ENCODE assay signal across 8 cellular contexts in genomic region chr15:65183847-65184159, GRCh38. TPM values are rescaled to one million over a fixed set of nuclear protein-coding genes. Genes with fewer than 3 reads are reported as not detected.
DNase-seq lines count a peak whose midpoint lies in the region; ATAC-seq, FAIRE-seq and TF ChIP-seq lines count a peak whose summit lies in the region.

No MANE protein-coding gene starts in this region.

- H3K4me1 ChIP-seq in H9 (ENCODE audit: insufficient read depth, low read length) = no peaks in the 10 kb centered on the region
- peaks cover 17% of the 10 kb centered on the region for H3K4me1 ChIP-seq in foreskin keratinocyte
- peaks cover 0 to 2% of the 10 kb centered on the region in 2 donors for H3K4me1 ChIP-seq in small intestine (ENCODE audit: control insufficient read depth in 2 of 2, insufficient read depth in 1 of 2, low read depth in 1 of 2, low read length in 1 of 2)

- peak overlapping the region; percentile 92 to 98 for H3K4me3 Mint-ChIP-seq in H9

- H3K27me3 ChIP-seq in H9 (ENCODE audit: insufficient read depth, low read length) (no peaks in the 10 kb centered on the region), WERI-Rb-1 (ENCODE audit: insufficient read depth, low read depth, severe bottlenecking) (no peaks in the 10 kb centered on the region), foreskin keratinocyte (no peaks in the 10 kb centered on the region), small intestine (ENCODE audit: control insufficient read depth in 2 of 2, insufficient read depth in 2 of 2, low read length in 2 of 2) (no peaks in the 10 kb centered on the region)

- no peak overlapping the region for H2BK120ac ChIP-seq in H9 (ENCODE audit: low read depth, low read length, poor library complexity, severe bottlenecking)

- H2BK15ac ChIP-seq in H9 (ENCODE audit: low read depth, low read length) = no peak overlapping the region

- no peak overlapping the region for H3K56ac ChIP-seq in H9 (ENCODE audit: insufficient read length, low read depth, low read length)

- H3K36me3 ChIP-seq in WERI-Rb-1 = peaks cover 13% of the 10 kb centered on the region
- peaks cover 0 to 2% of the 10 kb centered on the region in 2 donors for H3K36me3 ChIP-seq in small intestine (ENCODE audit: control insufficient read depth in 2 of 2, insufficient read depth in 2 of 2, low read length in 2 of 2)

- peaks cover 6% of the 10 kb centered on the region; the same call in 1 of the 2 replicates for H3K79me2 ChIP-seq in H9 (ENCODE audit: insufficient read depth, low read length)

- H4K8ac ChIP-seq in H9 (replicated peaks; ENCODE audit: insufficient read length, low read depth, low read length) = no peak overlapping the region

- no peak overlapping the region for H3T11ph ChIP-seq in H9 (ENCODE audit: low read length)

- no peak overlapping the region for H2BK5ac ChIP-seq in H9 (ENCODE audit: insufficient read length, low read length)

- H3K4me1 Mint-ChIP-seq in H9 = peaks cover 11 to 17% of the 10 kb centered on the region in 2 experiments

- H3K4me3 ChIP-seq in WERI-Rb-1 (ENCODE audit: low read depth, low read length) (peak overlapping the region; percentile 86), small intestine (ENCODE audit: low read depth in 1 of 2, low read length in 2 of 2) (peak overlapping the region in 1 of 2 donors; percentile 80)

- H3K9me3 ChIP-seq in H9 (ENCODE audit: control insufficient read depth, low read depth, low read length) (no peaks in the 10 kb centered on the region), WERI-Rb-1 (ENCODE audit: severe bottlenecking) (no peaks in the 10 kb centered on the region), small intestine (ENCODE audit: control insufficient read depth, low read depth) (no peaks in the 10 kb centered on the region)

- H2AK5ac ChIP-seq in H9 (ENCODE audit: insufficient read length, low read length) = no peak overlapping the region

- H2AFZ ChIP-seq in H9 (ENCODE audit: low read length) = no peak overlapping the region

- H3K14ac ChIP-seq in H9 (ENCODE audit: insufficient read depth, low read length) = no peak overlapping the region

- H3K18ac ChIP-seq in H9 (ENCODE audit: insufficient read length, low read depth, low read length) = no peak overlapping the region

- ATAC-seq in foreskin keratinocyte = no peak
- ATAC-seq in HG03439 (IDR thresholded peaks at IDR 0.05; ENCODE audit: unreplicated experiment) = no peak

- H3K9ac ChIP-seq in H9 (ENCODE audit: extremely low read depth, insufficient read length, low read length) = peak overlapping the region; percentile 74

- 0 out of 3 replicates have a peak, but pooled peaks have one; percentile 18 for TF ChIP-seq CTCF in H9 (conservative IDR thresholded peaks at IDR 0.05)
- no peak for TF ChIP-seq CTCF in WERI-Rb-1 (IDR thresholded peaks at IDR 0.05; ENCODE audit: low read depth, low read length)
- TF ChIP-seq CTCF in foreskin keratinocyte (conservative IDR thresholded peaks at IDR 0.05) = no peak

- WGBS in H9 (ENCODE audit: extremely low coverage, insufficient read length, low lambda C conversion rate) = no CpG with 5 or more reads among the region's 4 CpGs
- WGBS in small intestine, 3 donors = 2 to 4% (median 3%) methylated on average over 4 of the region's 4 CpGs

- H3K27ac ChIP-seq in H9 (ENCODE audit: insufficient read length, low read depth, low read length) (no peak overlapping the region), WERI-Rb-1 (peak overlapping the region; percentile 89; the same call in 1 of the 2 replicates), foreskin keratinocyte (peak overlapping the region; percentile 84), small intestine (ENCODE audit: low read depth in 1 of 2, low read length in 1 of 2) (peak overlapping the region; percentile 34 to 95)

- no peak for FAIRE-seq in small intestine (lab: Jason Lieb, UNC)

- H3K23ac ChIP-seq in H9 (ENCODE audit: insufficient read length, low read depth, low read length) = no peak overlapping the region

- H3K9me3 Mint-ChIP-seq in H9 = no peaks in the 10 kb centered on the region

- peak overlapping the region; percentile 61 for H3K4me2 ChIP-seq in H9 (ENCODE audit: insufficient read depth, insufficient read length, low read length)

- no peak overlapping the region for H2BK12ac ChIP-seq in H9 (ENCODE audit: insufficient read length, low read depth, low read length)

- no peak overlapping the region for H2BK20ac ChIP-seq in H9 (ENCODE audit: low read depth, low read length, poor library complexity, severe bottlenecking)

- DNase-seq in H9 = no peak
- no peak for DNase-seq in WERI-Rb-1
- no peak for DNase-seq in foreskin keratinocyte
- DNase-seq in small intestine = no peak
- no peak for DNase-seq in HUDEP-2 (lab: John Stamatoyannopoulos, UW; ENCODE audit: unreplicated experiment in 76 of 76)
- no peak for DNase-seq in NCI-H2081 treated with DMSO at 0.1 percent for 48 hours (lab: John Stamatoyannopoulos, UW)
- DNase-seq in cerebellar nuclear complex (lab: John Stamatoyannopoulos, UW) = no peak

- H3K79me1 ChIP-seq in H9 (ENCODE audit: insufficient read depth, low read depth, low read length, poor library complexity, severe bottlenecking) = no peaks in the 10 kb centered on the region

- H3K27me3 Mint-ChIP-seq in H9 (ENCODE audit: low read depth) = no peaks in the 10 kb centered on the region

- H3K27ac Mint-ChIP-seq in H9 = no peak overlapping the region

- H3K36me3 Mint-ChIP-seq in H9 (ENCODE audit: insufficient read depth in 1 of 3, low read depth in 3 of 3) = peaks cover 6 to 19% (median 14%) of the 10 kb centered on the region in 3 experiments

- no peak overlapping the region for H4K5ac ChIP-seq in H9 (ENCODE audit: insufficient read length, low read depth, low read length)

- peaks cover 5% of the 10 kb centered on the region for H3K23me2 ChIP-seq in H9 (ENCODE audit: insufficient read length, low read depth, low read length, poor library complexity, severe bottlenecking)

- no peak overlapping the region for H4K91ac ChIP-seq in H9 (ENCODE audit: insufficient read length, low read depth, low read length)

- no peak overlapping the region for H3K4ac ChIP-seq in H9 (ENCODE audit: low read depth, low read length)

- no peaks in the 10 kb centered on the region for H4K20me1 ChIP-seq in H9 (ENCODE audit: control insufficient read depth, insufficient read depth, insufficient read length)

RNA-seq across cellular contexts. Expression of gene CLPX, which starts 1.3 kb away (rescaled TPM):
- 53.8 and 55.8 TPM in 2 replicates for total RNA-seq in H9 (2021)
- 39.9 and 43.6 TPM in 2 replicates for total RNA-seq in foreskin keratinocyte
- polyA plus RNA-seq in foreskin keratinocyte = 11.3 and 13.6 TPM in 2 replicates
- 10 to 100 TPM; 13.2 to 18.6 (median 18.2) TPM for polyA plus RNA-seq in small intestine

RNA-seq across cellular contexts. Expression of gene CILP, which starts 27.5 kb away (rescaled TPM):
- total RNA-seq in H9 (2021) (0.04 TPM in 1 of 2 replicates, not detected in the other), foreskin keratinocyte (not detected in 2 replicates)
- polyA plus RNA-seq in foreskin keratinocyte (not detected in 2 replicates), small intestine (1 to 10 TPM in 1 of 3 donors, under 1 TPM in 2; 0.67 to 8.7 (median 0.81) TPM)

RNA-seq across cellular contexts. Expression of gene PDCD7, which starts 50.2 kb away (rescaled TPM):
- 35.2 and 38.1 TPM in 2 replicates for total RNA-seq in H9 (2021)
- total RNA-seq in foreskin keratinocyte = 18.5 and 20.9 TPM in 2 replicates
- polyA plus RNA-seq in foreskin keratinocyte = 11.7 and 15.6 TPM in 2 replicates
- polyA plus RNA-seq in small intestine = 10 to 100 TPM in 2 of 3 donors, 1 to 10 TPM in 1; 8.4 to 12.3 (median 11.6) TPM
